1 cellular context compared by ENCODE assay signal in genomic region chr20:51624157-51624731, GRCh38.
TF ChIP-seq lines count a peak whose summit lies in the region.

No MANE protein-coding gene starts in this region.

TF ChIP-seq in HepG2, 621 proteins besides CTCF, POLR2A, EP300 and RAD21 (continued from another document and continues in another):
- TF ChIP-seq ZNF512B (CRISPR knock-in tag; IDR thresholded peaks at IDR 0.05; ENCODE audit: borderline replicate concordance): no peak
- 0 out of 2 replicates have a peak, but pooled peaks have one; percentile 19 for TF ChIP-seq TFDP2 (CRISPR knock-in tag; IDR thresholded peaks at IDR 0.05)
- no peak for TF ChIP-seq RBM22 (optimal IDR thresholded peaks at IDR 0.05; ENCODE audit: low read length)
- TF ChIP-seq TBL1XR1 (IDR thresholded peaks at IDR 0.05; ENCODE audit: borderline replicate concordance, low read length, partially characterized antibody): no peak
- TF ChIP-seq GATAD2A (CRISPR knock-in tag; IDR thresholded peaks at IDR 0.05): 0 out of 2 replicates have a peak, but pooled peaks have one; percentile 25
- TF ChIP-seq ZSCAN31 (CRISPR knock-in tag; IDR thresholded peaks at IDR 0.05; ENCODE audit: low read depth): no peak
- TF ChIP-seq REXO4 (CRISPR knock-in tag; IDR thresholded peaks at IDR 0.05; ENCODE audit: borderline replicate concordance): no peak
- no peak for TF ChIP-seq NFIC (IDR thresholded peaks at IDR 0.05; ENCODE audit: low read length)
- TF ChIP-seq XBP1 (CRISPR knock-in tag; IDR thresholded peaks at IDR 0.05): no peak
- TF ChIP-seq MTA1 (CRISPR knock-in tag; IDR thresholded peaks at IDR 0.05; ENCODE audit: borderline replicate concordance): no peak
- TF ChIP-seq ZNF326 (CRISPR knock-in tag; IDR thresholded peaks at IDR 0.05; ENCODE audit: borderline replicate concordance): no peak
- TF ChIP-seq U2AF2 (IDR thresholded peaks at IDR 0.05; ENCODE audit: low read depth, low read length): no peak
- TF ChIP-seq ZNF460 (CRISPR knock-in tag; IDR thresholded peaks at IDR 0.05; ENCODE audit: borderline replicate concordance): no peak
- no peak for TF ChIP-seq ZNF547 (CRISPR knock-in tag; IDR thresholded peaks at IDR 0.05)
- no peak for TF ChIP-seq TCF7L2 (IDR thresholded peaks at IDR 0.05; ENCODE audit: low read depth, low read length)
- no peak for TF ChIP-seq RARA (CRISPR knock-in tag; IDR thresholded peaks at IDR 0.05)
- TF ChIP-seq SP4 (CRISPR knock-in tag; IDR thresholded peaks at IDR 0.05): peak; percentile 16; the same call in 1 of the 2 replicates
- no peak for TF ChIP-seq ZFP36 (IDR thresholded peaks at IDR 0.05; ENCODE audit: borderline replicate concordance, low read depth, low read length, partially characterized antibody)
- TF ChIP-seq LCORL (IDR thresholded peaks at IDR 0.05): no peak
- TF ChIP-seq LCORL (CRISPR knock-in tag; IDR thresholded peaks at IDR 0.05): peak; percentile 53
- TF ChIP-seq ZNF564 (CRISPR knock-in tag; IDR thresholded peaks at IDR 0.05): no peak
- no peak for TF ChIP-seq ZNF550 (CRISPR knock-in tag; IDR thresholded peaks at IDR 0.05; ENCODE audit: borderline replicate concordance)
- 0 out of 2 replicates have a peak, but pooled peaks have one; percentile 62 for TF ChIP-seq ZNF30 (CRISPR knock-in tag; IDR thresholded peaks at IDR 0.05)
- TF ChIP-seq ZNF207 (IDR thresholded peaks at IDR 0.05; ENCODE audit: borderline replicate concordance): no peak
- no peak for TF ChIP-seq CREB3 (CRISPR knock-in tag; IDR thresholded peaks at IDR 0.05)
- no peak for TF ChIP-seq ZFX (CRISPR knock-in tag; IDR thresholded peaks at IDR 0.05; ENCODE audit: low read depth)
- TF ChIP-seq ZNF280B (CRISPR knock-in tag; IDR thresholded peaks at IDR 0.05; ENCODE audit: borderline replicate concordance): no peak
- TF ChIP-seq WIZ (CRISPR knock-in tag; IDR thresholded peaks at IDR 0.05): no peak
- TF ChIP-seq ZNF142 (CRISPR knock-in tag; IDR thresholded peaks at IDR 0.05): no peak
- TF ChIP-seq ZNF543 (CRISPR knock-in tag; IDR thresholded peaks at IDR 0.05): no peak
- TF ChIP-seq ZNF121 (CRISPR knock-in tag; IDR thresholded peaks at IDR 0.05): no peak
- TF ChIP-seq TBX3 (IDR thresholded peaks at IDR 0.05; ENCODE audit: borderline replicate concordance): peak; percentile 39; the same call in 1 of the 2 replicates
- no peak for TF ChIP-seq BHLHE40 (IDR thresholded peaks at IDR 0.05; ENCODE audit: low read length)
- TF ChIP-seq ZSCAN12 (CRISPR knock-in tag; IDR thresholded peaks at IDR 0.05): no peak
- no peak for TF ChIP-seq RARG (CRISPR knock-in tag; IDR thresholded peaks at IDR 0.05; ENCODE audit: low read depth)
- TF ChIP-seq SAFB2 (CRISPR knock-in tag; IDR thresholded peaks at IDR 0.05; ENCODE audit: borderline replicate concordance, low read depth): no peak
- TF ChIP-seq HDAC1 (CRISPR knock-in tag; IDR thresholded peaks at IDR 0.05): no peak
- peak; percentile 44; the same call in 1 of the 2 replicates for TF ChIP-seq MTERF4 (CRISPR knock-in tag; IDR thresholded peaks at IDR 0.05)
- peak; percentile 73 for TF ChIP-seq PTBP1 (IDR thresholded peaks at IDR 0.05; ENCODE audit: low read depth, low read length, poor library complexity, severe bottlenecking)
- TF ChIP-seq ZNF576 (CRISPR knock-in tag; IDR thresholded peaks at IDR 0.05): no peak
- no peak for TF ChIP-seq PRMT3 (CRISPR knock-in tag; IDR thresholded peaks at IDR 0.05; ENCODE audit: borderline replicate concordance, low read depth)
- TF ChIP-seq MXD4 (CRISPR knock-in tag; IDR thresholded peaks at IDR 0.05): peak; percentile 33; the same call in 1 of the 2 replicates
- TF ChIP-seq TBX2 (CRISPR knock-in tag; IDR thresholded peaks at IDR 0.05; ENCODE audit: borderline replicate concordance): no peak
- 0 out of 2 replicates have a peak, but pooled peaks have one; percentile 59 for TF ChIP-seq ZNF557 (CRISPR knock-in tag; IDR thresholded peaks at IDR 0.05)
- no peak for TF ChIP-seq SP140L (CRISPR knock-in tag; IDR thresholded peaks at IDR 0.05; ENCODE audit: borderline replicate concordance)
- TF ChIP-seq PRDM15 (CRISPR knock-in tag; IDR thresholded peaks at IDR 0.05): no peak
- peak; percentile 44 for TF ChIP-seq RBM39 (IDR thresholded peaks at IDR 0.05; ENCODE audit: low read depth, low read length, poor library complexity, severe bottlenecking)
- TF ChIP-seq KLF13 (CRISPR knock-in tag; IDR thresholded peaks at IDR 0.05): no peak
- TF ChIP-seq PHB2 (IDR thresholded peaks at IDR 0.05; ENCODE audit: partially characterized antibody): no peak
- peak; percentile 72; the same call in 1 of the 2 replicates for TF ChIP-seq ZBTB38 (CRISPR knock-in tag; IDR thresholded peaks at IDR 0.05)
- TF ChIP-seq ZNF484 (CRISPR knock-in tag; IDR thresholded peaks at IDR 0.05; ENCODE audit: borderline replicate concordance, low read depth): no peak
